Comparison of ENCODE assay signal across 21 cellular contexts in the genomic region with DNA sequence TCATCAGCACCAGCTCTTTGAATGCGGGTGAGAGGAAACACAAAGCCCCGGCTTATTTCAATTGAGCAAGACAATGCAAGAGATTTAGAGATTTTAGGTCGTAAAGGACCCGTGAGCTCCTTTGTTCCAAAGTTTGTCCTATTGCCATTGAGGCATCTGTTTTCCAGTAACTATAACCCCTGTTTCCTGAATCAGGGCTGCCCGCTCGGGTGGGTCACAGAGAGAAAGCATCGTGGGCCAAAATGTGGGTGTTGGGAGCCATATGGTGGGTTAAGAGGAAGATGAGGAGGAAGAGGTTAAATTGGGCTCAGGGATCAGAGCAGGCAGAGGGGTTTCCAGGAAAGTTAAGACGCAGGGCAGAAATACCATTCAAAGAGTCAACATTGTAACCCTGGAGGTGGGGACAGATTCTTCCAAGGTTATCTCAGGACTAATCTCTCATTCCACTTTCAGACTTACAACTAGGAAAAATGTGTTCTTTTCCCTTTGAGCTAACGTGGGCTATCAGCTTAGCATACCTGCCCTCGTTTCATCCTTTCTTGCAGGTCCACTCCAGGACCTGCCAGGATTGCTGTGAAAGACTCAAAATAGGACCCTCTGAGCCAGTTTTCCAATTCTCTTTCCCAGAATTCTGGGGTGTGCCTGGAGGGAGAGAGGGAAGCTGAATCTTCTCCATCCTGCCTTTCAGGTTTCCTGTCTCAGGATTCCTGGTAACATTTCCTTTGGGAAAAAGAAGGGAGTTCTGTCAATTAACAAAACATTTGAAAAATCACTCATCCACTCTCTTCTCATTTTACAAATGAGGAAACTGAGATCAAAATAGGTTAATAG.
DNase-seq lines count a peak whose midpoint lies in the region; ATAC-seq, FAIRE-seq and TF ChIP-seq lines count a peak whose summit lies in the region.
"Had no signal": no experiment of that assay in that cellular context is flagged by ENCODE, and none has a peak within 500 bp of the region (broad histone marks: within the 10 kb centered on the region; RNA-seq: fewer than 3 reads in every experiment).

No MANE protein-coding gene starts in this region.

- H3K27me3 ChIP-seq in HL-60 (ENCODE audit: insufficient read depth, poor library complexity, severe bottlenecking) (no peaks in the 10 kb centered on the region), PC-3 (ENCODE audit: low read length) (no peaks in the 10 kb centered on the region), iPS DF 6.9 (ENCODE audit: control insufficient read depth, insufficient read depth, low read length) (no peaks in the 10 kb centered on the region; the same call in 1 of the 2 replicates), trophoblast cell (ENCODE audit: insufficient read depth, low read length) (no peaks in the 10 kb centered on the region)
- H3K27me3 ChIP-seq: BE2C, testis had no signal

- peak overlapping the region; percentile 93 for H2BK5ac ChIP-seq in trophoblast cell (ENCODE audit: low read depth, low read length, poor library complexity)

- peak in 1 of 2 experiments; percentile 40 for DNase-seq in HL-60 (ENCODE audit: low read depth in 1 of 2, low spot score in 1 of 2)
- no peak for DNase-seq in PC-3
- no peak for DNase-seq in iPS DF 6.9 (ENCODE audit: low read depth, low spot score)
- DNase-seq in trophoblast cell: peak; percentile 64 to 76
- no peak for DNase-seq in frontal cortex (ENCODE audit: low spot score in 2 of 2)
- DNase-seq: activated CD4-positive, alpha-beta T cell treated with anti-CD3 and anti-CD28 coated beads, Interleukin-2, amount 10 ng/mL, durations not matched to agents 7 days and 5 days; amygdala; BE2C; GOT3; hippocampal formation; left colon; NCI-H524 treated with DMSO at 0.1 percent for 48 hours; posterior cingulate gyrus; SK-N-SH; stimulated activated CD4-positive, alpha-beta T cell treated with anti-CD3 and anti-CD28 coated beads, Interleukin-4, amount 100 ng/mL, for 4 hours; T1000; testis had no signal

- no peaks in the 10 kb centered on the region for H3K9me2 ChIP-seq in PC-3 (replicated peaks; ENCODE audit: low read length)
- H3K9me2 ChIP-seq: SK-N-SH had no signal

- no peaks in the 10 kb centered on the region for H3K9me3 ChIP-seq in PC-3 (ENCODE audit: low read length)
- no peaks in the 10 kb centered on the region for H3K9me3 ChIP-seq in iPS DF 6.9 (ENCODE audit: control insufficient read depth, insufficient read depth, low read length)
- no peaks in the 10 kb centered on the region for H3K9me3 ChIP-seq in trophoblast cell (ENCODE audit: insufficient read depth, low read depth, low read length)
- H3K9me3 ChIP-seq: BE2C, SK-N-SH, testis had no signal

- no peak overlapping the region for H3K4ac ChIP-seq in trophoblast cell (ENCODE audit: low read depth, low read length)

- no CpG with 5 or more reads among the region's 10 CpGs for WGBS in iPS DF 6.9 (ENCODE audit: insufficient coverage, insufficient read length)
- WGBS in trophoblast cell (ENCODE audit: extremely low coverage, insufficient coverage, insufficient read length): no CpG with 5 or more reads among the region's 10 CpGs

- CTCF ChIA-PET in PC-3 (lab: Charles Lee): no interaction called here

- TF ChIP-seq CTCF in HL-60 (IDR thresholded peaks at IDR 0.05; ENCODE audit: insufficient read depth, low read length) (no peak), PC-3 (conservative IDR thresholded peaks at IDR 0.05; ENCODE audit: low read depth, low read length) (no peak)

- no peak for FAIRE-seq in frontal cortex (lab: Jason Lieb, UNC)
- FAIRE-seq: D721Med had no signal

- H3K4me1 ChIP-seq in PC-3 (ENCODE audit: insufficient read depth, low read length) (peaks cover 31% of the 10 kb centered on the region), iPS DF 6.9 (ENCODE audit: control insufficient read depth, insufficient read depth, low read length) (peaks cover 8% of the 10 kb centered on the region; the same call in 1 of the 2 replicates), trophoblast cell (ENCODE audit: control insufficient read depth in 1 of 2, insufficient read depth in 2 of 2, low read length in 2 of 2) (peaks cover 16 to 27% of the 10 kb centered on the region in 2 experiments)
- H3K4me1 ChIP-seq: BE2C, testis had no signal

- no peak overlapping the region for H4K12ac ChIP-seq in trophoblast cell (ENCODE audit: low read depth, low read length)

- H4K91ac ChIP-seq in trophoblast cell (ENCODE audit: low read depth, low read length): peak overlapping the region; percentile 95

- H3F3A ChIP-seq in PC-3 (ENCODE audit: low read length, unreplicated experiment): no peaks in the 10 kb centered on the region

- no TSS peak for BruUV-seq in PC-3 (replicated peaks; lab: Mats Ljungman, UMichigan)

- H4K8ac ChIP-seq in trophoblast cell (ENCODE audit: low read depth, low read length): peak overlapping the region; percentile 83

- peak overlapping the region; percentile 68 for H3K18ac ChIP-seq in trophoblast cell (ENCODE audit: low read length)

- H3K23ac ChIP-seq in trophoblast cell (ENCODE audit: low read length): no peak overlapping the region

- H3K4me2 ChIP-seq in PC-3 (ENCODE audit: low read length): peak overlapping the region; percentile 31
- peak overlapping the region; percentile 52 for H3K4me2 ChIP-seq in trophoblast cell (ENCODE audit: low read length)
- H3K4me2 ChIP-seq: SK-N-SH had no signal

- no peak for ATAC-seq in PC-3
- ATAC-seq in GM21526 (IDR thresholded peaks at IDR 0.05; ENCODE audit: low FRiP score, unreplicated experiment): no peak
- no peak for ATAC-seq in HG02970 (IDR thresholded peaks at IDR 0.05; ENCODE audit: low FRiP score, unreplicated experiment)
- ATAC-seq: left colon had no signal

- H3K9ac ChIP-seq in PC-3 (ENCODE audit: low read length) (no peak overlapping the region), trophoblast cell (ENCODE audit: low read length) (no peak overlapping the region)
- H3K9ac ChIP-seq: SK-N-SH had no signal

- H4K20me1 ChIP-seq in PC-3 (ENCODE audit: low read length): no peaks in the 10 kb centered on the region

- H3K79me2 ChIP-seq in PC-3 (ENCODE audit: low read length): no peaks in the 10 kb centered on the region
- H3K79me2 ChIP-seq in trophoblast cell (ENCODE audit: control insufficient read depth, insufficient read depth, low read length, poor library complexity): peaks cover 2% of the 10 kb centered on the region

- POLR2A ChIA-PET in PC-3 (lab: Charles Lee; ENCODE audit: unreplicated experiment): interaction anchor here (0.6 kb wide), 1 partner anchor 549 kb away, joined by 10 read pairs; no protein-coding TSS in a partner anchor

- H2BK120ac ChIP-seq in trophoblast cell (ENCODE audit: insufficient read depth, low read length, poor library complexity): peak overlapping the region; percentile 99

- H3K79me1 ChIP-seq in trophoblast cell (ENCODE audit: low read length): peaks cover 15% of the 10 kb centered on the region

- peak overlapping the region; percentile 88 for H3K14ac ChIP-seq in trophoblast cell (ENCODE audit: low read length)

- intact Hi-C loops in PC-3 (cut with micrococcal nuclease): no loop called here

- peak overlapping the region; percentile 23; the same call in 1 of the 2 replicates for H2AFZ ChIP-seq in PC-3 (ENCODE audit: low read length)
- no peak overlapping the region for H2AFZ ChIP-seq in trophoblast cell (ENCODE audit: insufficient read depth, low read length, poor library complexity)

- H3K4me3 ChIP-seq in HL-60 (replicated peaks; ENCODE audit: insufficient read depth, low read length): no peak overlapping the region
- H3K4me3 ChIP-seq in PC-3 (ENCODE audit: low read length): no peak overlapping the region; the same call in 1 of the 2 replicates
- H3K4me3 ChIP-seq in iPS DF 6.9 (ENCODE audit: low read length): no peak overlapping the region; the same call in 1 of the 2 replicates
- no peak overlapping the region for H3K4me3 ChIP-seq in trophoblast cell (ENCODE audit: low read depth, low read length)
- H3K4me3 ChIP-seq: skin epidermis, testis had no signal

- H3K27ac ChIP-seq in HL-60 (replicated peaks) (peak overlapping the region; percentile 92), PC-3 (ENCODE audit: low read length) (no peak overlapping the region), iPS DF 6.9 (ENCODE audit: low read length) (peak overlapping the region; percentile 68), trophoblast cell (ENCODE audit: low read depth, low read length) (peak overlapping the region; percentile 80)
- H3K27ac ChIP-seq: skin epidermis, testis had no signal

- H2AK5ac ChIP-seq in trophoblast cell (ENCODE audit: low read length): no peak overlapping the region

- H2BK12ac ChIP-seq in trophoblast cell (ENCODE audit: low read length): peak overlapping the region; percentile 100

- H3K36me3 ChIP-seq in PC-3 (ENCODE audit: low read depth, low read length) (no peaks in the 10 kb centered on the region), iPS DF 6.9 (ENCODE audit: control insufficient read depth, insufficient read depth, low read length) (no peaks in the 10 kb centered on the region), trophoblast cell (ENCODE audit: control insufficient read depth in 1 of 2, insufficient read depth in 2 of 2, low read length in 2 of 2) (no peaks in the 10 kb centered on the region)
- H3K36me3 ChIP-seq: BE2C had no signal

Comparison
In these comparisons a context has a peak if more than half of its experiments do, and no peak if none do; other contexts are left out.
1. DNase-seq: peak in trophoblast cell (2 of 2); none in PC-3 (single experiment), iPS DF 6.9 (single experiment) and frontal cortex (0 of 2).